Comparison of ENCODE assay signal across 1 cellular context in genomic region chr16:68380676-68381362, GRCh38.
TF ChIP-seq lines count a peak whose summit lies in the region.

No MANE protein-coding gene starts in this region.

TF ChIP-seq in GM23338, 12 proteins besides CTCF, POLR2A, EP300 and RAD21 (continued from another document):
- TF ChIP-seq ZNF462 (CRISPR knock-in tag; IDR thresholded peaks at IDR 0.05) (no peak), ZNF331 (CRISPR knock-in tag; IDR thresholded peaks at IDR 0.05; ENCODE audit: low read depth) (no peak), NANOG (IDR thresholded peaks at IDR 0.05; ENCODE audit: borderline replicate concordance) (no peak), ZNF114 (CRISPR knock-in tag; IDR thresholded peaks at IDR 0.05) (no peak), STAT1 (IDR thresholded peaks at IDR 0.05; ENCODE audit: unreplicated experiment) (no peak), POLR2AphosphoS5 (IDR thresholded peaks at IDR 0.05; ENCODE audit: low read depth) (no peak), JUNB (IDR thresholded peaks at IDR 0.05; ENCODE audit: unreplicated experiment) (no peak), EZH2 (IDR thresholded peaks at IDR 0.05; ENCODE audit: low read depth, unreplicated experiment) (no peak), CREB1 (CRISPR knock-in tag; IDR thresholded peaks at IDR 0.05; ENCODE audit: low read depth) (no peak), ETS1 (IDR thresholded peaks at IDR 0.05) (no peak), EZH2phosphoT487 (IDR thresholded peaks at IDR 0.05; ENCODE audit: unreplicated experiment) (no peak)
